ENCODE assay signal across 24 cellular contexts in genomic region chr3:24393316-24393715, GRCh38.
DNase-seq lines count a peak whose midpoint lies in the region; ATAC-seq, FAIRE-seq and TF ChIP-seq lines count a peak whose summit lies in the region.
"Had no signal": no experiment of that assay in that cellular context is flagged by ENCODE, and none has a peak within 500 bp of the region (broad histone marks: within the 10 kb centered on the region; RNA-seq: fewer than 3 reads in every experiment).

No MANE protein-coding gene starts in this region.

- no TSS peak for BruUV-seq in HepG2 (replicated peaks; lab: Mats Ljungman, UMichigan)

- TF ChIP-seq EP300 in HepG2 (IDR thresholded peaks at IDR 0.05; ENCODE audit: low read depth in 2 of 2, low read length in 2 of 2): peak in 1 of 2 experiments; percentile 72; a peak in 2 of 4 replicates
- TF ChIP-seq EP300 in HepG2 (CRISPR knock-in tag; IDR thresholded peaks at IDR 0.05; ENCODE audit: borderline replicate concordance): no peak; the same call in 1 of the 2 replicates

- H3K27me3 ChIP-seq in HepG2 (ENCODE audit: control insufficient read depth in 1 of 2, insufficient read depth in 2 of 2, low read length in 2 of 2) (no peaks in the 10 kb centered on the region), right lobe of liver (no peaks in the 10 kb centered on the region), lower lobe of right lung (ENCODE audit: low read depth) (no peaks in the 10 kb centered on the region)
- H3K27me3 ChIP-seq: BLaER1 treated with 17β-estradiol and CSF1 and Interleukin-3, amounts not matched to agents 10 nM and 100 nM had no signal

- intact Hi-C loops in HepG2 (cut with micrococcal nuclease; ENCODE audit: unreplicated experiment) (loop anchor here (2.0 kb wide), 1 partner anchor 57 kb away; no protein-coding TSS in a partner anchor), right lobe of liver (cut with DNase I) (no loop called here), lower lobe of right lung (cut with DNase I) (no loop called here)

- H3K36me3 ChIP-seq in HepG2 (replicated peaks in 1 of 2; ENCODE audit: control insufficient read depth in 1 of 2, insufficient read depth in 2 of 2, low read length in 2 of 2): no peaks in the 10 kb centered on the region; a peak in 1 of 5 replicates
- H3K36me3 ChIP-seq in right lobe of liver: no peaks in the 10 kb centered on the region
- no peaks in the 10 kb centered on the region for H3K36me3 ChIP-seq in lower lobe of right lung
- H3K36me3 ChIP-seq: BLaER1 treated with 17β-estradiol and CSF1 and Interleukin-3, amounts not matched to agents 10 nM and 100 nM had no signal

- no peak overlapping the region; a peak in 1 of 6 replicates for H3K4me3 ChIP-seq in HepG2 (replicated peaks in 1 of 3; ENCODE audit: insufficient read depth in 1 of 3, low read depth in 2 of 3, low read length in 3 of 3)
- no peak overlapping the region for H3K4me3 ChIP-seq in right lobe of liver
- H3K4me3 ChIP-seq in choroid plexus epithelial cell (ENCODE audit: low read depth, low read length): no peak overlapping the region
- no peak overlapping the region for H3K4me3 ChIP-seq in lower lobe of right lung
- H3K4me3 ChIP-seq: A549; BLaER1 treated with 17β-estradiol and CSF1 and Interleukin-3, amounts not matched to agents 10 nM and 100 nM had no signal

- H3K9ac ChIP-seq in HepG2 (ENCODE audit: insufficient read depth, low read depth, low read length): no peak overlapping the region
- H3K9ac ChIP-seq: BLaER1 treated with 17β-estradiol and CSF1 and Interleukin-3, amounts not matched to agents 10 nM and 100 nM had no signal

- FAIRE-seq in HepG2 (lab: Jason Lieb, UNC) (peak; percentile 76), urothelium cell line (lab: Jason Lieb, UNC) (peak; percentile 23)
- FAIRE-seq: A549, D721Med, G401.6, GM12891, GM19239 had no signal

- H3K4me2 ChIP-seq in HepG2 (ENCODE audit: low read depth, low read length): peak overlapping the region; percentile 40
- H3K4me2 ChIP-seq: A549; BLaER1 treated with 17β-estradiol and CSF1 and Interleukin-3, amounts not matched to agents 10 nM and 100 nM had no signal

- no peak for TF ChIP-seq POLR2A in HepG2 (IDR thresholded peaks at IDR 0.05; ENCODE audit: insufficient read depth in 1 of 2, low read depth in 2 of 2, low read length in 2 of 2)
- TF ChIP-seq POLR2A in right lobe of liver (IDR thresholded peaks at IDR 0.05): no peak

- no peaks in the 10 kb centered on the region for H3K4me1 Mint-ChIP-seq in glutamatergic neuron (ENCODE audit: low read depth, unreplicated experiment)
- H3K4me1 Mint-ChIP-seq: B cell had no signal

- DNase-seq in HepG2 (ENCODE audit: low spot score): peak; percentile 65
- DNase-seq in right lobe of liver: no peak
- DNase-seq in choroid plexus epithelial cell (ENCODE audit: low read depth): peak; percentile 30
- DNase-seq in left kidney (ENCODE audit: low read depth, low spot score): peak; percentile 32
- no peak for DNase-seq in urothelium cell line (ENCODE audit: low spot score)
- no peak for DNase-seq in glutamatergic neuron
- no peak for DNase-seq in NCI-H2107 treated with DMSO at 0.1 percent for 48 hours (lab: John Stamatoyannopoulos, UW; ENCODE audit: unreplicated experiment)
- DNase-seq in lower lobe of right lung: no peak
- DNase-seq: AML-193; Caco-2; Calu3; CD4-positive, alpha-beta T cell; CD8-positive, alpha-beta T cell; DMS79 treated with DMSO at 0.1 percent for 48 hours; GF-D8 had no signal

- H3K27ac Mint-ChIP-seq in glutamatergic neuron (ENCODE audit: unreplicated experiment): no peak overlapping the region
- H3K27ac Mint-ChIP-seq: B cell; CD4-positive, alpha-beta T cell; CD8-positive, alpha-beta T cell had no signal

- CTCF ChIA-PET in HepG2 (lab: Yijun Ruan, JAX; ENCODE audit: low intra/inter-chr PET ratio, low total read pairs): no interaction called here

- peaks cover 27% of the 10 kb centered on the region for H3K4me1 ChIP-seq in HepG2 (ENCODE audit: insufficient read depth, low read length)
- peaks cover 0 to 5% (median 0%) of the 10 kb centered on the region in 4 donors for H3K4me1 ChIP-seq in right lobe of liver
- peaks cover 8% of the 10 kb centered on the region for H3K4me1 ChIP-seq in lower lobe of right lung
- H3K4me1 ChIP-seq: A549; BLaER1 treated with 17β-estradiol and CSF1 and Interleukin-3, amounts not matched to agents 10 nM and 100 nM had no signal

- TF ChIP-seq RAD21 in HepG2 (CRISPR knock-in tag; IDR thresholded peaks at IDR 0.05): no peak

- peak overlapping the region; percentile 59 for H3K27ac ChIP-seq in HepG2 (ENCODE audit: extremely low read length, insufficient read depth, low read length)
- H3K27ac ChIP-seq in right lobe of liver: no peak overlapping the region
- no peak overlapping the region for H3K27ac ChIP-seq in lower lobe of right lung
- H3K27ac ChIP-seq: 22Rv1; A549; BLaER1 treated with 17β-estradiol and CSF1 and Interleukin-3, amounts not matched to agents 10 nM and 100 nM; C4-2B had no signal

- ATAC-seq in HepG2 (peak; percentile 91), right lobe of liver (no peak), lower lobe of right lung (no peak)
- ATAC-seq: A549; CD8-positive, alpha-beta T cell had no signal

- H3K79me2 ChIP-seq in HepG2 (ENCODE audit: insufficient read depth, low read length): peaks cover 11% of the 10 kb centered on the region

- H4K20me1 ChIP-seq in HepG2 (ENCODE audit: insufficient read depth, low read length): no peaks in the 10 kb centered on the region
- H4K20me1 ChIP-seq: BLaER1 treated with 17β-estradiol and CSF1 and Interleukin-3, amounts not matched to agents 10 nM and 100 nM had no signal

- H3K27me3 Mint-ChIP-seq in glutamatergic neuron (ENCODE audit: unreplicated experiment): no peaks in the 10 kb centered on the region
- H3K27me3 Mint-ChIP-seq: CD4-positive, alpha-beta T cell had no signal

- H3K9me3 Mint-ChIP-seq in glutamatergic neuron (ENCODE audit: unreplicated experiment): no peaks in the 10 kb centered on the region
- H3K9me3 Mint-ChIP-seq: CD4-positive, alpha-beta T cell had no signal

- WGBS in HepG2 (ENCODE audit: low lambda C conversion rate): 22% methylated on average over 3 of the region's 3 CpGs
- 53% methylated on average over 3 of the region's 3 CpGs for WGBS in right lobe of liver (ENCODE audit: insufficient coverage, low coverage, low lambda C conversion rate, missing lambda C conversion rate)

- H3K36me3 Mint-ChIP-seq in glutamatergic neuron (ENCODE audit: unreplicated experiment): no peaks in the 10 kb centered on the region
- H3K36me3 Mint-ChIP-seq: CD8-positive, alpha-beta T cell had no signal

- in situ Hi-C loops in HepG2 (cut with HindIII; ENCODE audit: extremely low pct_ligation_motif_present, low pct_unique_long_range_greater_than_20kb): no loop called here

- H3K9me3 ChIP-seq in HepG2 (ENCODE audit: low read length): no peaks in the 10 kb centered on the region
- H3K9me3 ChIP-seq in right lobe of liver: no peaks in the 10 kb centered on the region
- H3K9me3 ChIP-seq in lower lobe of right lung: no peaks in the 10 kb centered on the region
- H3K9me3 ChIP-seq: A549; BLaER1 treated with 17β-estradiol and CSF1 and Interleukin-3, amounts not matched to agents 10 nM and 100 nM; Caco-2 had no signal

- POLR2A ChIA-PET in HepG2 (lab: Yijun Ruan, JAX): interaction anchor here (0.7 to 2.7 kb wide), 7 partner anchors 17 to 103 kb away, joined by 3 to 25 read pairs (median 6); partner anchors contain the start of gene THRB

- TF ChIP-seq CTCF in HepG2 (CRISPR knock-in tag; IDR thresholded peaks at IDR 0.05): no peak
- no peak for TF ChIP-seq CTCF in right lobe of liver (IDR thresholded peaks at IDR 0.05)
- TF ChIP-seq CTCF in choroid plexus epithelial cell (conservative IDR thresholded peaks at IDR 0.05; ENCODE audit: low read depth, low read length): no peak
- no peak for TF ChIP-seq CTCF in glutamatergic neuron (IDR thresholded peaks at IDR 0.05; ENCODE audit: partially characterized antibody, unreplicated experiment)
- TF ChIP-seq CTCF in lower lobe of right lung (IDR thresholded peaks at IDR 0.05): no peak

- no peak overlapping the region for H2AFZ ChIP-seq in HepG2 (ENCODE audit: low read length)

- no peak overlapping the region for H3K4me3 Mint-ChIP-seq in glutamatergic neuron (ENCODE audit: unreplicated experiment)
- H3K4me3 Mint-ChIP-seq: B cell; CD4-positive, alpha-beta T cell; CD8-positive, alpha-beta T cell had no signal

TF ChIP-seq in HepG2, 621 proteins besides CTCF, POLR2A, EP300 and RAD21 (continues in another document):
- TF ChIP-seq SAP130 (CRISPR knock-in tag; IDR thresholded peaks at IDR 0.05; ENCODE audit: low read depth) (peak; percentile 22; the same call in 1 of the 2 replicates), ZGPAT (CRISPR knock-in tag; IDR thresholded peaks at IDR 0.05) (0 out of 2 replicates have a peak, but pooled peaks have one; percentile 30), CEBPG (CRISPR knock-in tag; IDR thresholded peaks at IDR 0.05) (peak; percentile 75), CSRNP2 (CRISPR knock-in tag; conservative IDR thresholded peaks at IDR 0.05; ENCODE audit: low read depth) (no peak), ZNF878 (CRISPR knock-in tag; IDR thresholded peaks at IDR 0.05) (no peak)

Comparison
In these comparisons a context has a peak if more than half of its experiments do, and no peak if none do; other contexts are left out.
1. DNase-seq: peak in HepG2 (single experiment), choroid plexus epithelial cell (single experiment) and left kidney (single experiment); none in right lobe of liver (0 of 3), urothelium cell line (single experiment), glutamatergic neuron (single experiment), NCI-H2107 treated with DMSO at 0.1 percent for 48 hours (single experiment) and lower lobe of right lung (single experiment).